29 cellular contexts compared by ENCODE assay signal in genomic region chr3:41037651-41038334, GRCh38.
"Had no signal": no experiment of that assay in that cellular context is flagged by ENCODE, and none has a peak within 500 bp of the region (broad histone marks: within the 10 kb centered on the region; RNA-seq: fewer than 3 reads in every experiment).

No MANE protein-coding gene starts in this region.

- H3K27me3 ChIP-seq: body of pancreas, esophagus squamous epithelium, gastroesophageal sphincter, heart right ventricle had no signal

- FAIRE-seq: colon had no signal

- H3K36me3 Mint-ChIP-seq: activated CD4-positive, alpha-beta memory T cell treated with anti-CD3 and anti-CD28 coated beads for 36 hours; activated CD8-positive, alpha-beta memory T cell treated with anti-CD3 and anti-CD28 coated beads, Interleukin-2, amount 10 ng/mL, durations not matched to agents 7 days and 5 days; activated naive CD8-positive, alpha-beta T cell had no signal

- H3K4me3 Mint-ChIP-seq: activated CD4-positive, alpha-beta memory T cell treated with anti-CD3 and anti-CD28 coated beads for 36 hours; activated CD4-positive, alpha-beta T cell treated with anti-CD3 and anti-CD28 coated beads for 36 hours; activated CD4-positive, alpha-beta T cell treated with anti-CD3 and anti-CD28 coated beads, Interleukin-2, amount 10 ng/mL, durations not matched to agents 24 days and 14 days; activated CD8-positive, alpha-beta memory T cell treated with anti-CD3 and anti-CD28 coated beads, Interleukin-2, amount 10 ng/mL, durations not matched to agents 7 days and 5 days; activated CD8-positive, alpha-beta T cell treated with anti-CD3 and anti-CD28 coated beads, Interleukin-2, amount 10 ng/mL, durations not matched to agents 7 days and 5 days; activated naive CD8-positive, alpha-beta T cell; activated T-cell treated with anti-CD3 and anti-CD28 coated beads, Interleukin-2, amount 50 U/mL, for 72 hours; effector memory CD8-positive, alpha-beta T cell had no signal

- H3K27ac ChIP-seq: body of pancreas, esophagus squamous epithelium, gastroesophageal sphincter, heart right ventricle had no signal

- H3K9me3 ChIP-seq: body of pancreas, esophagus squamous epithelium, gastroesophageal sphincter, heart right ventricle had no signal

- H3K36me3 ChIP-seq: esophagus squamous epithelium, gastroesophageal sphincter, heart right ventricle had no signal

- DNase-seq: activated CD4-positive, alpha-beta memory T cell treated with anti-CD3 and anti-CD28 coated beads for 36 hours; activated CD4-positive, alpha-beta T cell treated with anti-CD3 and anti-CD28 coated beads for 36 hours; activated CD4-positive, alpha-beta T cell treated with anti-CD3 and anti-CD28 coated beads, Interleukin-2, amount 10 ng/mL, durations not matched to agents 24 days and 14 days; activated CD4-positive, CD25-positive, alpha-beta regulatory T cell; activated CD4-positive, CD25-positive, alpha-beta regulatory T cell treated with anti-CD3 and anti-CD28 coated beads, Interleukin-2, amount 50 U/mL, for 72 hours; activated CD8-positive, alpha-beta memory T cell treated with anti-CD3 and anti-CD28 coated beads, Interleukin-2, amount 10 ng/mL, durations not matched to agents 7 days and 5 days; activated CD8-positive, alpha-beta memory T cell treated with anti-CD3 and anti-CD28 coated beads, Interleukin-2, amount 50 U/mL, for 4 hours; activated CD8-positive, alpha-beta T cell treated with anti-CD3 and anti-CD28 coated beads, Interleukin-2, amount 10 ng/mL, durations not matched to agents 7 days and 5 days; activated gamma-delta T cell; activated naive CD4-positive, alpha-beta T cell; activated naive CD4-positive, alpha-beta T cell treated with anti-CD3 and anti-CD28 coated beads, Interleukin-2, amount 50 U/mL, for 16 hours; activated T-cell treated with anti-CD3 and anti-CD28 coated beads, Interleukin-2, amount 50 U/mL, for 1 hour; activated T-cell treated with anti-CD3 and anti-CD28 coated beads, Interleukin-2, amount 50 U/mL, for 72 hours; amygdala; aorta; body of pancreas; caudate nucleus; cortex of kidney; dermis blood vessel endothelial cell; effector CD4-positive, alpha-beta T cell; effector memory CD8-positive, alpha-beta T cell; erythroblast; esophagus squamous epithelium; foreskin melanocyte; heart right ventricle; T-helper 2 cell had no signal

- H3K4me3 ChIP-seq: body of pancreas, esophagus squamous epithelium, gastroesophageal sphincter, heart right ventricle had no signal

- H3K27ac Mint-ChIP-seq: activated CD4-positive, alpha-beta memory T cell treated with anti-CD3 and anti-CD28 coated beads for 36 hours; activated CD4-positive, alpha-beta T cell treated with anti-CD3 and anti-CD28 coated beads for 36 hours; activated CD4-positive, alpha-beta T cell treated with anti-CD3 and anti-CD28 coated beads, Interleukin-2, amount 10 ng/mL, durations not matched to agents 24 days and 14 days; activated CD8-positive, alpha-beta memory T cell treated with anti-CD3 and anti-CD28 coated beads, Interleukin-2, amount 10 ng/mL, durations not matched to agents 7 days and 5 days; activated CD8-positive, alpha-beta T cell treated with anti-CD3 and anti-CD28 coated beads, Interleukin-2, amount 10 ng/mL, durations not matched to agents 7 days and 5 days; activated naive CD8-positive, alpha-beta T cell; activated T-cell treated with anti-CD3 and anti-CD28 coated beads, Interleukin-2, amount 50 U/mL, for 72 hours; effector memory CD8-positive, alpha-beta T cell had no signal

- ATAC-seq: activated CD4-positive, alpha-beta T cell treated with anti-CD3 and anti-CD28 coated beads for 36 hours; activated CD8-positive, alpha-beta memory T cell treated with anti-CD3 and anti-CD28 coated beads, Interleukin-2, amount 10 ng/mL, durations not matched to agents 7 days and 5 days; activated CD8-positive, alpha-beta T cell treated with anti-CD3 and anti-CD28 coated beads, Interleukin-2, amount 10 ng/mL, durations not matched to agents 7 days and 5 days; activated T-cell treated with anti-CD3 and anti-CD28 coated beads, Interleukin-2, amount 50 U/mL, for 72 hours; body of pancreas; effector memory CD8-positive, alpha-beta T cell; gastroesophageal sphincter; heart right ventricle had no signal

- H3K4me1 Mint-ChIP-seq: activated CD4-positive, alpha-beta T cell treated with anti-CD3 and anti-CD28 coated beads for 36 hours; activated CD4-positive, alpha-beta T cell treated with anti-CD3 and anti-CD28 coated beads, Interleukin-2, amount 10 ng/mL, durations not matched to agents 24 days and 14 days; activated CD8-positive, alpha-beta memory T cell treated with anti-CD3 and anti-CD28 coated beads, Interleukin-2, amount 10 ng/mL, durations not matched to agents 7 days and 5 days had no signal

- H3K9me3 Mint-ChIP-seq: activated CD4-positive, alpha-beta memory T cell treated with anti-CD3 and anti-CD28 coated beads for 36 hours; activated CD4-positive, alpha-beta T cell treated with anti-CD3 and anti-CD28 coated beads, Interleukin-2, amount 10 ng/mL, durations not matched to agents 24 days and 14 days; activated T-cell treated with anti-CD3 and anti-CD28 coated beads, Interleukin-2, amount 50 U/mL, for 72 hours; effector memory CD8-positive, alpha-beta T cell had no signal

- H3K4me1 ChIP-seq: esophagus squamous epithelium had no signal
